Comparison of ENCODE assay signal across 14 cellular contexts in the genomic region with DNA sequence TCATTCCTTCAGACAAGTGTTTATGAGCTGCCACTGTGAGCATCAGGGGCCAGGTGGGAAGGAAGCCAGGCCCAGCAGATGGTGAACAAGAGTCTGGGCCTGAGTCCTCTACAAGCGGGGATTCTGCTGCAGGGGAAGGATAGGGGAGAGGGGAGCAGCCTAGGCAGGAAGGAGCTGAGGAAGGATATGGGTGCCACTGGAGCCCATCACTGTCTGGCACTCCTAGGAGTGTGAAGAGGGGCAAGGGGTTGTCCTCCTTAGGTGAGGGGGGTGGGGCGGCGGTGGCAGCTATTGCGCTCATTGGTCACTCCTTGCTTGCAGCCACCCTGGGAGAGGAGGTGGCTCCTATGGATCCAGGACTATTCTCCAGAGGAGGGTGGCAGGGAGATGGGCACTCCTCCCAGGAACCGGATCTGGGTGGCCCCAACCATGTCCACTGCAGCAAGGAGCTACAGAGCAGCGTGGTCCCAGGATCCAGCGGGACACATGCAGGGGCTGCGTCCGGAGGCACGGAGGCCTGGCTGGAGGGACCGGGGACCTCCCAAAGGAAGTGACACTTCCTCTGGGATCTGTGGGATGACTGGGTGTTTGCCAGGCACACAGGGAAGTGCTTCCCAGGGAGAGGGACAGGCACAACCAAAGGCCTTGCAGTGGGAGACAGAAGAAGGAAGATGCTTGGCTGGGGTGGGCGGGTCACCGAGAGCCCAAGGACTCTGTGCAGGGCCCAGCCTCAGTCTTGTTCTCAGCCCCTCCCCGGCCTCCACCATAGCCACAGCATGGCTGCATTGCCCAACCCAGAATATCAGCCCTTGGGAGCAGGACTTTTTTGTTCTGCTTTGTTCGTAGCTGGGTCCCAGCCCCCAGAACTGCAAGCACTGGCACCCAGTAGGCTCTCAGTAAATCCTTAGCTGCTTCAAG. TPM values are rescaled to one million over a fixed set of nuclear protein-coding genes. Genes with fewer than 3 reads are reported as not detected.
"Had no signal": no experiment of that assay in that cellular context is flagged by ENCODE, and none has a peak within 500 bp of the region (broad histone marks: within the 10 kb centered on the region; RNA-seq: fewer than 3 reads in every experiment).

No MANE protein-coding gene starts in this region.

RNA-seq across cellular contexts. Expression of gene KCNJ18, which starts 16.6 kb away (rescaled TPM):
- total RNA-seq: dermis blood vessel endothelial cell, esophagus mucosa, gastrocnemius medialis, glomerular endothelial cell, heart right ventricle, kidney, left colon, left lobe of liver, left ventricle myocardium inferior, liver, lower lobe of right lung, lung microvascular endothelial cell, mononuclear cell, mucosa of gallbladder had no signal
- polyA plus RNA-seq: heart right ventricle, liver had no signal
